1 cellular context compared by ENCODE assay signal in the genomic region with DNA sequence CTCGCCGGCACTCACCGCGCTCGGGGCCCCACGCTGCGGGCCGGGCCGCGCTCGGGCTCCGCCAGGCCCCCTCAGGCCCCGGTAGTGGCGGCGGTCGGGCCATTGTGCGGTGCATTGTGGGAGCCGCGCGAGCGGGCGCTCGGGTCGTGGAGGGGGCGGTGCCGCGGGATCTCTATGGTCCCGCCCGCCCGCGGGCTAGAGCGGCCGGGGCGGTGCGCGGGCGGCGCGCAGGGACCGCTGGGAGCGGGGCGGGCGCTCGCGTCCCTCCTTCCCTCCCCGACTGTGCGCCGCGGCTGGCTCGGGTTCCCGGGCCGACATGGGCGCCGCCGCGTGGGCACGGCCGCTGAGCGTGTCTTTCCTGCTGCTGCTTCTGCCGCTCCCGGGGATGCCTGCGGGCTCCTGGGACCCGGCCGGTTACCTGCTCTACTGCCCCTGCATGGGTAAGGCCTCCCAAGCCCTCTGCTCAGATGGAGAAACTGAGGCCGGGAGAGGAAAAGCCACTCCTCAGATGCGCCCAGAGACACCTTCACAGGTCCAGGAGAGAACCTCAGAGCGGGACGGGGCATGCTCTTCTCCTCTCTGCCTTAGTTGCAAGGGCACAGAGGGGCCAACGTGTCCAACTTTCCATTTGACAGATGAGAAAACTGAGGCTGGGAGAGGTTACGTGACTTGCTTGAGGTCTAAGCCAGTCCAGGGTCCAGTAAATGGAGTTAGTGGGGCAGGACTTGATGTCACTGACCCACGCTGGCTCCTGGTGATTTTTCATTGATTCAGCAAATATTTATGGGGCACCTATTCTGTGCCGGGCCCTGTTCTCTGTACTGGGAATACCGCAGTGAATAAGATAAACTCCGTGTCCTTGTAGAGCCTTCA.
TF ChIP-seq lines count a peak whose summit lies in the region.

A gene with protein sequence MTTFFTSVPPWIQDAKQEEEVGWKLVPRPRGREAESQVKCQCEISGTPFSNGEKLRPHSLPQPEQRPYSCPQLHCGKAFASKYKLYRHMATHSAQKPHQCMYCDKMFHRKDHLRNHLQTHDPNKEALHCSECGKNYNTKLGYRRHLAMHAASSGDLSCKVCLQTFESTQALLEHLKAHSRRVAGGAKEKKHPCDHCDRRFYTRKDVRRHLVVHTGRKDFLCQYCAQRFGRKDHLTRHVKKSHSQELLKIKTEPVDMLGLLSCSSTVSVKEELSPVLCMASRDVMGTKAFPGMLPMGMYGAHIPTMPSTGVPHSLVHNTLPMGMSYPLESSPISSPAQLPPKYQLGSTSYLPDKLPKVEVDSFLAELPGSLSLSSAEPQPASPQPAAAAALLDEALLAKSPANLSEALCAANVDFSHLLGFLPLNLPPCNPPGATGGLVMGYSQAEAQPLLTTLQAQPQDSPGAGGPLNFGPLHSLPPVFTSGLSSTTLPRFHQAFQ (minus strand): TSS at position 118 of the 873 bp plus-strand sequence. CDS start 5,565 bp downstream, outside the sequence.
A gene (plus strand): TSS at position 255 of the 873 bp plus-strand sequence. CDS start 62 bp downstream, at position 317.

TF ChIP-seq in HepG2, 621 proteins besides CTCF, POLR2A, EP300 and RAD21 (continued from another document and continues in another):
- TF ChIP-seq, protein P1, sequence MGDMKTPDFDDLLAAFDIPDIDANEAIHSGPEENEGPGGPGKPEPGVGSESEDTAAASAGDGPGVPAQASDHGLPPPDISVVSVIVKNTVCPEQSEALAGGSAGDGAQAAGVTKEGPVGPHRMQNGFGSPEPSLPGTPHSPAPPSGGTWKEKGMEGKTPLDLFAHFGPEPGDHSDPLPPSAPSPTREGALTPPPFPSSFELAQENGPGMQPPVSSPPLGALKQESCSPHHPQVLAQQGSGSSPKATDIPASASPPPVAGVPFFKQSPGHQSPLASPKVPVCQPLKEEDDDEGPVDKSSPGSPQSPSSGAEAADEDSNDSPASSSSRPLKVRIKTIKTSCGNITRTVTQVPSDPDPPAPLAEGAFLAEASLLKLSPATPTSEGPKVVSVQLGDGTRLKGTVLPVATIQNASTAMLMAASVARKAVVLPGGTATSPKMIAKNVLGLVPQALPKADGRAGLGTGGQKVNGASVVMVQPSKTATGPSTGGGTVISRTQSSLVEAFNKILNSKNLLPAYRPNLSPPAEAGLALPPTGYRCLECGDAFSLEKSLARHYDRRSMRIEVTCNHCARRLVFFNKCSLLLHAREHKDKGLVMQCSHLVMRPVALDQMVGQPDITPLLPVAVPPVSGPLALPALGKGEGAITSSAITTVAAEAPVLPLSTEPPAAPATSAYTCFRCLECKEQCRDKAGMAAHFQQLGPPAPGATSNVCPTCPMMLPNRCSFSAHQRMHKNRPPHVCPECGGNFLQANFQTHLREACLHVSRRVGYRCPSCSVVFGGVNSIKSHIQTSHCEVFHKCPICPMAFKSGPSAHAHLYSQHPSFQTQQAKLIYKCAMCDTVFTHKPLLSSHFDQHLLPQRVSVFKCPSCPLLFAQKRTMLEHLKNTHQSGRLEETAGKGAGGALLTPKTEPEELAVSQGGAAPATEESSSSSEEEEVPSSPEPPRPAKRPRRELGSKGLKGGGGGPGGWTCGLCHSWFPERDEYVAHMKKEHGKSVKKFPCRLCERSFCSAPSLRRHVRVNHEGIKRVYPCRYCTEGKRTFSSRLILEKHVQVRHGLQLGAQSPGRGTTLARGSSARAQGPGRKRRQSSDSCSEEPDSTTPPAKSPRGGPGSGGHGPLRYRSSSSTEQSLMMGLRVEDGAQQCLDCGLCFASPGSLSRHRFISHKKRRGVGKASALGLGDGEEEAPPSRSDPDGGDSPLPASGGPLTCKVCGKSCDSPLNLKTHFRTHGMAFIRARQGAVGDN (CRISPR knock-in tag; IDR thresholded peaks at IDR 0.05), result peak; percentile 89
- TF ChIP-seq, protein P2, sequence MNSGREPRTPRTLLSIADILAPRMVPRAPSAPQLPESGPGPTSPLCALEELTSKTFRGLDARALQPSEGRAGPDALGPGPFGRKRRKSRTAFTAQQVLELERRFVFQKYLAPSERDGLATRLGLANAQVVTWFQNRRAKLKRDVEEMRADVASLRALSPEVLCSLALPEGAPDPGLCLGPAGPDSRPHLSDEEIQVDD (CRISPR knock-in tag; IDR thresholded peaks at IDR 0.05; ENCODE audit: borderline replicate concordance), result peak; percentile 55; the same call in 1 of the 2 replicates
- TF ChIP-seq U2AF1 (optimal IDR thresholded peaks at IDR 0.05; ENCODE audit: low read depth, low read length) (no peak), ZNF775 (CRISPR knock-in tag; IDR thresholded peaks at IDR 0.05; ENCODE audit: borderline replicate concordance) (no peak), ZNF776 (CRISPR knock-in tag; IDR thresholded peaks at IDR 0.05) (peak; percentile 96; the same call in 1 of the 2 replicates), FOXA3 (CRISPR knock-in tag; IDR thresholded peaks at IDR 0.05) (peak; percentile 64), ZFP62 (CRISPR knock-in tag; IDR thresholded peaks at IDR 0.05) (peak; percentile 88; the same call in 1 of the 2 replicates), MTF2 (CRISPR knock-in tag; IDR thresholded peaks at IDR 0.05; ENCODE audit: borderline replicate concordance) (peak; percentile 77; the same call in 1 of the 2 replicates), JARID2 (CRISPR knock-in tag; IDR thresholded peaks at IDR 0.05; ENCODE audit: insufficient replicate concordance) (peak; percentile 69), ZNF205 (CRISPR knock-in tag; IDR thresholded peaks at IDR 0.05) (peak; percentile 21; the same call in 1 of the 2 replicates), CEBPB (IDR thresholded peaks at IDR 0.05; ENCODE audit: borderline replicate concordance, low read depth, low read length) (no peak), KDM5A (IDR thresholded peaks at IDR 0.05; ENCODE audit: borderline replicate concordance, low read length) (peak; percentile 77), NFRKB (IDR thresholded peaks at IDR 0.05) (no peak), NFYC (CRISPR knock-in tag; IDR thresholded peaks at IDR 0.05) (no peak; the same call in none of the 2 replicates), ZNF260 (CRISPR knock-in tag; IDR thresholded peaks at IDR 0.05; ENCODE audit: borderline replicate concordance, low read depth) (no peak), WIZ (CRISPR knock-in tag; IDR thresholded peaks at IDR 0.05) (no peak), SNAI1 (CRISPR knock-in tag; IDR thresholded peaks at IDR 0.05; ENCODE audit: borderline replicate concordance) (peak; percentile 24; the same call in 1 of the 2 replicates), CAMTA2 (CRISPR knock-in tag; IDR thresholded peaks at IDR 0.05; ENCODE audit: borderline replicate concordance) (peak; percentile 21; the same call in 1 of the 2 replicates), TOPORS (CRISPR knock-in tag; IDR thresholded peaks at IDR 0.05) (peak; percentile 75; the same call in 1 of the 2 replicates), ZNF567 (CRISPR knock-in tag; IDR thresholded peaks at IDR 0.05; ENCODE audit: borderline replicate concordance) (peak; percentile 99), ATRX (CRISPR knock-in tag; IDR thresholded peaks at IDR 0.05; ENCODE audit: borderline replicate concordance) (no peak; the same call in 1 of the 2 replicates), ATF7-NPFF (CRISPR knock-in tag; IDR thresholded peaks at IDR 0.05; ENCODE audit: low read depth) (peak; percentile 98), DMAP1 (CRISPR knock-in tag; IDR thresholded peaks at IDR 0.05) (peak; percentile 75), MAFK (conservative IDR thresholded peaks at IDR 0.05 in 1 of 2, IDR thresholded peaks at IDR 0.05 in 1 of 2; ENCODE audit: low read length in 2 of 2) (peak; percentile 83 to 91), ZNF790 (CRISPR knock-in tag; IDR thresholded peaks at IDR 0.05; ENCODE audit: borderline replicate concordance) (peak; percentile 97), ZNF724P (CRISPR knock-in tag; IDR thresholded peaks at IDR 0.05; ENCODE audit: borderline replicate concordance) (no peak; the same call in none of the 2 replicates), ZNF891 (CRISPR knock-in tag; IDR thresholded peaks at IDR 0.05) (peak; percentile 95), PAWR (CRISPR knock-in tag; IDR thresholded peaks at IDR 0.05; ENCODE audit: borderline replicate concordance) (no peak), YEATS2 (CRISPR knock-in tag; IDR thresholded peaks at IDR 0.05; ENCODE audit: borderline replicate concordance) (peak; percentile 80; the same call in 1 of the 2 replicates), RFXAP (CRISPR knock-in tag; IDR thresholded peaks at IDR 0.05; ENCODE audit: borderline replicate concordance) (peak; percentile 83; the same call in 1 of the 2 replicates), MIER3 (CRISPR knock-in tag; IDR thresholded peaks at IDR 0.05; ENCODE audit: borderline replicate concordance) (no peak), HES4 (CRISPR knock-in tag; IDR thresholded peaks at IDR 0.05; ENCODE audit: borderline replicate concordance) (peak; percentile 95; the same call in 1 of the 2 replicates)
- TF ChIP-seq, protein P3, sequence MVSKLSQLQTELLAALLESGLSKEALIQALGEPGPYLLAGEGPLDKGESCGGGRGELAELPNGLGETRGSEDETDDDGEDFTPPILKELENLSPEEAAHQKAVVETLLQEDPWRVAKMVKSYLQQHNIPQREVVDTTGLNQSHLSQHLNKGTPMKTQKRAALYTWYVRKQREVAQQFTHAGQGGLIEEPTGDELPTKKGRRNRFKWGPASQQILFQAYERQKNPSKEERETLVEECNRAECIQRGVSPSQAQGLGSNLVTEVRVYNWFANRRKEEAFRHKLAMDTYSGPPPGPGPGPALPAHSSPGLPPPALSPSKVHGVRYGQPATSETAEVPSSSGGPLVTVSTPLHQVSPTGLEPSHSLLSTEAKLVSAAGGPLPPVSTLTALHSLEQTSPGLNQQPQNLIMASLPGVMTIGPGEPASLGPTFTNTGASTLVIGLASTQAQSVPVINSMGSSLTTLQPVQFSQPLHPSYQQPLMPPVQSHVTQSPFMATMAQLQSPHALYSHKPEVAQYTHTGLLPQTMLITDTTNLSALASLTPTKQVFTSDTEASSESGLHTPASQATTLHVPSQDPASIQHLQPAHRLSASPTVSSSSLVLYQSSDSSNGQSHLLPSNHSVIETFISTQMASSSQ (IDR thresholded peaks at IDR 0.05; ENCODE audit: low read depth), result no peak
- TF ChIP-seq, protein P3 (CRISPR knock-in tag; IDR thresholded peaks at IDR 0.05; ENCODE audit: borderline replicate concordance), result peak; percentile 70; the same call in 1 of the 2 replicates
- TF ChIP-seq, protein P4, sequence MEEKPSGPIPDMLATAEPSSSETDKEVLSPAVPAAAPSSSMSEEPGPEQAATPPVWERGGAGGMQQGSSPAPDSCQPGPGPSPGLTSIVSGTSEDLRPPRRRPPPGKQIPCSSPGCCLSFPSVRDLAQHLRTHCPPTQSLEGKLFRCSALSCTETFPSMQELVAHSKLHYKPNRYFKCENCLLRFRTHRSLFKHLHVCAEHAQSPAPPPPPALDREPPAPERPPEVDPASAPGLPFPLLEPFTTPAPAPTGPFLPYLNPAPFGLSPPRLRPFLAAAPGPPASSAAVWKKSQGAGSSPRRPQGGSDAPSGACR (CRISPR knock-in tag; IDR thresholded peaks at IDR 0.05), result no peak
- TF ChIP-seq, protein P5, sequence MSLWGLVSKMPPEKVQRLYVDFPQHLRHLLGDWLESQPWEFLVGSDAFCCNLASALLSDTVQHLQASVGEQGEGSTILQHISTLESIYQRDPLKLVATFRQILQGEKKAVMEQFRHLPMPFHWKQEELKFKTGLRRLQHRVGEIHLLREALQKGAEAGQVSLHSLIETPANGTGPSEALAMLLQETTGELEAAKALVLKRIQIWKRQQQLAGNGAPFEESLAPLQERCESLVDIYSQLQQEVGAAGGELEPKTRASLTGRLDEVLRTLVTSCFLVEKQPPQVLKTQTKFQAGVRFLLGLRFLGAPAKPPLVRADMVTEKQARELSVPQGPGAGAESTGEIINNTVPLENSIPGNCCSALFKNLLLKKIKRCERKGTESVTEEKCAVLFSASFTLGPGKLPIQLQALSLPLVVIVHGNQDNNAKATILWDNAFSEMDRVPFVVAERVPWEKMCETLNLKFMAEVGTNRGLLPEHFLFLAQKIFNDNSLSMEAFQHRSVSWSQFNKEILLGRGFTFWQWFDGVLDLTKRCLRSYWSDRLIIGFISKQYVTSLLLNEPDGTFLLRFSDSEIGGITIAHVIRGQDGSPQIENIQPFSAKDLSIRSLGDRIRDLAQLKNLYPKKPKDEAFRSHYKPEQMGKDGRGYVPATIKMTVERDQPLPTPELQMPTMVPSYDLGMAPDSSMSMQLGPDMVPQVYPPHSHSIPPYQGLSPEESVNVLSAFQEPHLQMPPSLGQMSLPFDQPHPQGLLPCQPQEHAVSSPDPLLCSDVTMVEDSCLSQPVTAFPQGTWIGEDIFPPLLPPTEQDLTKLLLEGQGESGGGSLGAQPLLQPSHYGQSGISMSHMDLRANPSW (CRISPR knock-in tag; IDR thresholded peaks at IDR 0.05; ENCODE audit: borderline replicate concordance), result peak; percentile 67; the same call in 1 of the 2 replicates
- TF ChIP-seq, protein P6, sequence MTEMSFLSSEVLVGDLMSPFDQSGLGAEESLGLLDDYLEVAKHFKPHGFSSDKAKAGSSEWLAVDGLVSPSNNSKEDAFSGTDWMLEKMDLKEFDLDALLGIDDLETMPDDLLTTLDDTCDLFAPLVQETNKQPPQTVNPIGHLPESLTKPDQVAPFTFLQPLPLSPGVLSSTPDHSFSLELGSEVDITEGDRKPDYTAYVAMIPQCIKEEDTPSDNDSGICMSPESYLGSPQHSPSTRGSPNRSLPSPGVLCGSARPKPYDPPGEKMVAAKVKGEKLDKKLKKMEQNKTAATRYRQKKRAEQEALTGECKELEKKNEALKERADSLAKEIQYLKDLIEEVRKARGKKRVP (CRISPR knock-in tag; IDR thresholded peaks at IDR 0.05), result peak in 1 of 2 experiments; percentile 48; a peak in 1 of 4 replicates
- TF ChIP-seq, protein P7, sequence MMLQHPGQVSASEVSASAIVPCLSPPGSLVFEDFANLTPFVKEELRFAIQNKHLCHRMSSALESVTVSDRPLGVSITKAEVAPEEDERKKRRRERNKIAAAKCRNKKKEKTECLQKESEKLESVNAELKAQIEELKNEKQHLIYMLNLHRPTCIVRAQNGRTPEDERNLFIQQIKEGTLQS (CRISPR knock-in tag; IDR thresholded peaks at IDR 0.05), result no peak
- TF ChIP-seq, protein P8, sequence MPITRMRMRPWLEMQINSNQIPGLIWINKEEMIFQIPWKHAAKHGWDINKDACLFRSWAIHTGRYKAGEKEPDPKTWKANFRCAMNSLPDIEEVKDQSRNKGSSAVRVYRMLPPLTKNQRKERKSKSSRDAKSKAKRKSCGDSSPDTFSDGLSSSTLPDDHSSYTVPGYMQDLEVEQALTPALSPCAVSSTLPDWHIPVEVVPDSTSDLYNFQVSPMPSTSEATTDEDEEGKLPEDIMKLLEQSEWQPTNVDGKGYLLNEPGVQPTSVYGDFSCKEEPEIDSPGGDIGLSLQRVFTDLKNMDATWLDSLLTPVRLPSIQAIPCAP (CRISPR knock-in tag; IDR thresholded peaks at IDR 0.05; ENCODE audit: low read depth), result no peak
